In genomic region chr1:961132-961652, GRCh38 we compare ENCODE assay signal across 8 cellular contexts. TPM values are rescaled to one million over a fixed set of nuclear protein-coding genes. Genes with fewer than 3 reads are reported as not detected.
A peak's percentile ranks its signal among the peaks of the same experiment; 100 is the strongest.
DNase-seq lines count a peak whose midpoint lies in the region; ATAC-seq, FAIRE-seq and TF ChIP-seq lines count a peak whose summit lies in the region.

No MANE protein-coding gene starts in this region.

- H3K4me3 ChIP-seq in heart right ventricle (peak overlapping the region; percentile 50 to 100 (median 94)), lower lobe of right lung (peak overlapping the region; percentile 96), urinary bladder (ENCODE audit: low read depth, low read length) (peak overlapping the region; percentile 96)

- peak overlapping the region; percentile 61 for H3K4me3 Mint-ChIP-seq in activated naive CD8-positive, alpha-beta T cell treated with anti-CD3 and anti-CD28 coated beads, Interleukin-2, amount 50 U/mL, for 24 hours

- CTCF ChIA-PET in GM10248 (lab: Yijun Ruan, JAX) = interaction anchor here (0.7 to 1.0 kb wide), 2 partner anchors 11 to 15 kb away, joined by 3 to 5 read pairs; no protein-coding TSS in a partner anchor

- H3K27ac Mint-ChIP-seq in activated naive CD8-positive, alpha-beta T cell treated with anti-CD3 and anti-CD28 coated beads, Interleukin-2, amount 50 U/mL, for 24 hours = no peak overlapping the region

- intact Hi-C loops in heart right ventricle (cut with DNase I) = loop anchor here in 1 of 10 donors (5.0 kb wide), 1 partner anchor 54 kb away; no protein-coding TSS in a partner anchor
- intact Hi-C loops in cardiac septum (cut with DNase I) = no loop called here
- intact Hi-C loops in lower lobe of right lung (cut with DNase I) = no loop called here

- no peak for FAIRE-seq in HTR-8/SVneo (lab: Jason Lieb, UNC)

- DNase-seq in heart right ventricle (no peak), cardiac septum (ENCODE audit: low spot score) (no peak), lower lobe of right lung (no peak), HTR-8/SVneo (ENCODE audit: insufficient read length, low spot score) (no peak), GM10248 (ENCODE audit: extremely low spot score) (no peak), substantia nigra (lab: John Stamatoyannopoulos, UW) (no peak)
- no peak for DNase-seq in activated naive CD8-positive, alpha-beta T cell treated with anti-CD3 and anti-CD28 coated beads, Interleukin-2, amount 50 U/mL, for 24 hours

- H3K4me1 Mint-ChIP-seq in activated naive CD8-positive, alpha-beta T cell treated with anti-CD3 and anti-CD28 coated beads, Interleukin-2, amount 50 U/mL, for 24 hours = peaks cover 28% of the 10 kb centered on the region

- H3K4me1 ChIP-seq in heart right ventricle = peaks cover 12 to 36% (median 27%) of the 10 kb centered on the region in 9 donors
- peaks cover 31% of the 10 kb centered on the region for H3K4me1 ChIP-seq in lower lobe of right lung
- H3K4me1 ChIP-seq in urinary bladder (ENCODE audit: insufficient read depth) = peaks cover 3% of the 10 kb centered on the region

- POLR2A ChIA-PET in GM10248 (lab: Yijun Ruan, JAX) = no interaction called here

- H3K9me3 Mint-ChIP-seq in activated naive CD8-positive, alpha-beta T cell treated with anti-CD3 and anti-CD28 coated beads, Interleukin-2, amount 50 U/mL, for 24 hours = no peaks in the 10 kb centered on the region

- 31 to 38% methylated on average over 37 to 54 of the region's 54 CpGs for WGBS in heart right ventricle, 2 donors
- WGBS in urinary bladder = 31% methylated on average over 54 of the region's 54 CpGs

- H3K27me3 Mint-ChIP-seq in activated naive CD8-positive, alpha-beta T cell treated with anti-CD3 and anti-CD28 coated beads, Interleukin-2, amount 50 U/mL, for 24 hours = no peaks in the 10 kb centered on the region

- TF ChIP-seq CTCF in heart right ventricle (IDR thresholded peaks at IDR 0.05) (no peak), lower lobe of right lung (IDR thresholded peaks at IDR 0.05) (no peak), GM10248 (IDR thresholded peaks at IDR 0.05; ENCODE audit: control extremely low read depth, extremely low read depth, low read depth, missing control alignments) (no peak)

- H3K9me3 ChIP-seq in heart right ventricle = no peaks in the 10 kb centered on the region
- H3K9me3 ChIP-seq in lower lobe of right lung = no peaks in the 10 kb centered on the region

- peak overlapping the region in 2 of 10 donors; percentile 10 to 62 for H3K27ac ChIP-seq in heart right ventricle
- no peak overlapping the region for H3K27ac ChIP-seq in lower lobe of right lung
- H3K27ac ChIP-seq in urinary bladder (ENCODE audit: low read depth) = no peak overlapping the region
- H3K27ac ChIP-seq in substantia nigra (ENCODE audit: low read depth, low read length, poor library complexity, severe bottlenecking) = no peak overlapping the region

- H3K36me3 ChIP-seq in heart right ventricle = peaks cover 0 to 20% (median 7%) of the 10 kb centered on the region in 9 donors
- peaks cover 15% of the 10 kb centered on the region for H3K36me3 ChIP-seq in lower lobe of right lung
- H3K36me3 ChIP-seq in urinary bladder (ENCODE audit: insufficient read depth) = peaks cover 6% of the 10 kb centered on the region

- H3K36me3 Mint-ChIP-seq in activated naive CD8-positive, alpha-beta T cell treated with anti-CD3 and anti-CD28 coated beads, Interleukin-2, amount 50 U/mL, for 24 hours (ENCODE audit: low read depth) = peaks cover 15% of the 10 kb centered on the region

- ATAC-seq in heart right ventricle = no peak
- ATAC-seq in activated naive CD8-positive, alpha-beta T cell treated with anti-CD3 and anti-CD28 coated beads, Interleukin-2, amount 50 U/mL, for 24 hours = no peak
- ATAC-seq in lower lobe of right lung = no peak

- peaks cover 0 to 4% (median 0%) of the 10 kb centered on the region in 7 donors for H3K27me3 ChIP-seq in heart right ventricle
- no peaks in the 10 kb centered on the region for H3K27me3 ChIP-seq in lower lobe of right lung (ENCODE audit: low read depth)

RNA-seq across cellular contexts. Expression of gene KLHL17, which starts 0.8 kb away (rescaled TPM):
- total RNA-seq in heart right ventricle = 1 to 10 TPM; 1.3 to 6.6 (median 3.2) TPM
- 10 to 100 TPM in 1 of 2 donors, 1 to 10 TPM in 1; 7.7 to 10.2 TPM for polyA plus RNA-seq in heart right ventricle
- 4.8 TPM for total RNA-seq in cardiac septum
- 17.0 TPM for total RNA-seq in lower lobe of right lung
- 4.5 TPM for total RNA-seq in urinary bladder
- 12.0 TPM for polyA plus RNA-seq in urinary bladder

RNA-seq across cellular contexts. Expression of gene NOC2L, which starts 2.1 kb away (rescaled TPM):
- total RNA-seq in heart right ventricle (10 to 100 TPM; 38.3 to 52.5 (median 42.6) TPM), cardiac septum (39.0 TPM), lower lobe of right lung (46.5 TPM), urinary bladder (27.1 TPM)
- polyA plus RNA-seq in heart right ventricle (10 to 100 TPM; 62.5 to 64.8 TPM), urinary bladder (59.5 TPM)

RNA-seq across cellular contexts. Expression of gene PLEKHN1, which starts 5.1 kb away (rescaled TPM):
- total RNA-seq in heart right ventricle (under 1 TPM in 2 of 10 donors, not detected in 8; 0.13 to 0.30 TPM), cardiac septum (not detected), lower lobe of right lung (1.2 TPM), urinary bladder (1.1 TPM)
- polyA plus RNA-seq in heart right ventricle (under 1 TPM; 0.28 to 0.37 TPM), urinary bladder (4.2 TPM)

RNA-seq across cellular contexts. Expression of gene PERM1, which starts 20.7 kb away (rescaled TPM):
- total RNA-seq in heart right ventricle (100 to 1,000 TPM in 8 of 10 donors, 10 to 100 TPM in 2; 66.2 to 238 (median 122) TPM), cardiac septum (50.1 TPM), lower lobe of right lung (not detected), urinary bladder (0.32 TPM)
- polyA plus RNA-seq in heart right ventricle (100 to 1,000 TPM in 1 of 2 donors, 10 to 100 TPM in 1; 55.1 to 513 TPM), urinary bladder (0.73 TPM)

RNA-seq across cellular contexts. Expression of gene SAMD11, which starts 37.5 kb away (rescaled TPM):
- total RNA-seq in heart right ventricle = 1 to 10 TPM in 8 of 10 donors, under 1 TPM in 2; 0.87 to 2.2 (median 1.2) TPM
- polyA plus RNA-seq in heart right ventricle = 1 to 10 TPM; 1.5 to 2.4 TPM
- total RNA-seq in cardiac septum = 10.2 TPM
- 2.2 TPM for total RNA-seq in lower lobe of right lung
- total RNA-seq in urinary bladder = 18.1 TPM
- polyA plus RNA-seq in urinary bladder = 23.3 TPM
